1 cellular context compared by ENCODE assay signal in genomic region chr11:66494935-66495334, GRCh38.
TF ChIP-seq lines count a peak whose summit lies in the region.

No MANE protein-coding gene starts in this region.

TF ChIP-seq in GM23338, 12 proteins besides CTCF, POLR2A, EP300 and RAD21:
- TF ChIP-seq NANOG (IDR thresholded peaks at IDR 0.05; ENCODE audit: borderline replicate concordance) = no peak
- TF ChIP-seq POLR2AphosphoS5 (IDR thresholded peaks at IDR 0.05; ENCODE audit: low read depth) = no peak
- no peak for TF ChIP-seq ZNF462 (CRISPR knock-in tag; IDR thresholded peaks at IDR 0.05)
- no peak for TF ChIP-seq STAT1 (IDR thresholded peaks at IDR 0.05; ENCODE audit: unreplicated experiment)
